ENCODE assay signal across 24 cellular contexts in the genomic region with DNA sequence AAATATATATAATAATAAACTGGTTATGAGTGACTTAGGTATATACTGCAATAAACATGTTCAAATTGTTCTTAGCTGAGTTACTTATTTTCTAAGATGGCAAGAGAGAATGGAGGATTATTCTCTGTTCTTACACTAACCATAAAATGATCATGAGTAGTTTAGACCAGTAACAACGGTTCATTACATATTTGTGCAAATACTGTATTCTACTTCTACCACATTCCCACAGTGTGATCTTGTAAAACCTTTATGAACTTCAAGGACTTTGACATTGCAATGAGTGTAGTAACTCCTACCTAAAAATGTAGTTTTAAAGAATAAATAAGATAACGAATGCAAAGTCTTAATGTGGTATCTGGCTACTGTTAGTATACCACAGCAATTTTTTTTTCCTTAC.
"Had no signal": no experiment of that assay in that cellular context is flagged by ENCODE, and none has a peak within 500 bp of the region (broad histone marks: within the 10 kb centered on the region; RNA-seq: fewer than 3 reads in every experiment).

No MANE protein-coding gene starts in this region.

- ATAC-seq: stimulated activated naive CD8-positive, alpha-beta T cell treated with anti-CD3 and anti-CD28 coated beads, Interleukin-15, amount 100 ng/mL, for 72 hours; stimulated activated naive CD8-positive, alpha-beta T cell treated with anti-CD3 and anti-CD28 coated beads, Interleukin-15, Interleukin-2, amounts not matched to agents 100 U/mL and 50 U/mL, for 24 hours; upper lobe of right lung had no signal

- H3K4me3 ChIP-seq: stomach, suprapubic skin, testis, thoracic aorta, thyroid gland, tibial artery, tibial nerve, transverse colon, upper lobe of left lung, upper lobe of right lung, uterus, vagina had no signal

- H3K36me3 ChIP-seq: stomach, suprapubic skin, thoracic aorta, thyroid gland, tibial artery, tibial nerve, transverse colon, upper lobe of left lung, upper lobe of right lung, uterus, vagina had no signal

- H3K9me3 ChIP-seq: suprapubic skin, testis, thoracic aorta, thyroid gland, transverse colon, upper lobe of right lung, uterus, vagina had no signal

- DNase-seq: stimulated activated CD4-positive, alpha-beta T cell treated with anti-CD3 and anti-CD28 coated beads, Interleukin-2, amount 100 ng/mL, for 48 hours; stimulated activated CD4-positive, alpha-beta T cell treated with anti-CD3 and anti-CD28 coated beads, Interleukin-4, amount 100 ng/mL, for 1 hour; stimulated activated CD4-positive, alpha-beta T cell treated with anti-CD3 and anti-CD28 coated beads, Interleukin-4, amount 100 ng/mL, for 24 hours; stimulated activated CD4-positive, alpha-beta T cell treated with anti-CD3 and anti-CD28 coated beads, Interleukin-4, amount 100 ng/mL, for 4 hours; stimulated activated CD8-positive, alpha-beta memory T cell treated with anti-CD3 and anti-CD28 coated beads, Interleukin-4, amount 100 ng/mL, for 48 hours; stimulated activated naive B cell treated with anti-CD40 and anti-IgM and Interleukin-4, amounts not matched to agents 10 μg/mL and 1 μg/mL and 100 μg/mL, for 72 hours; stimulated activated naive CD4-positive, alpha-beta T cell; stimulated activated naive CD4-positive, alpha-beta T cell treated with Interleukin-2 at 50 U/mL for 16 hours; stimulated activated naive CD8-positive, alpha-beta T cell treated with anti-CD3 and anti-CD28 coated beads, Interleukin-15, amount 100 ng/mL, for 72 hours; stimulated activated naive CD8-positive, alpha-beta T cell treated with anti-CD3 and anti-CD28 coated beads, Interleukin-15, Interleukin-2, amounts not matched to agents 100 U/mL and 50 U/mL, for 24 hours; stomach; substantia nigra; testis; thyroid gland; tibial artery; transverse colon; trophoblast cell; upper lobe of left lung; upper lobe of right lung; uterus had no signal

- H3K4me1 ChIP-seq: stomach, suprapubic skin, testis, thyroid gland, tibial artery, tibial nerve, upper lobe of left lung, upper lobe of right lung, uterus, vagina had no signal
